14 cellular contexts compared by ENCODE assay signal in genomic region chr1:109611951-109612310, GRCh38. TPM values are rescaled to one million over a fixed set of nuclear protein-coding genes. Genes with fewer than 3 reads are reported as not detected.
DNase-seq lines count a peak whose midpoint lies in the region; ATAC-seq and TF ChIP-seq lines count a peak whose summit lies in the region.
"Had no signal": no experiment of that assay in that cellular context is flagged by ENCODE, and none has a peak within 500 bp of the region (broad histone marks: within the 10 kb centered on the region; RNA-seq: fewer than 3 reads in every experiment).

No MANE protein-coding gene starts in this region.

- no peaks in the 10 kb centered on the region for H3K36me3 ChIP-seq in endodermal cell (ENCODE audit: control insufficient read depth, insufficient read depth, low read length)
- no peaks in the 10 kb centered on the region for H3K36me3 ChIP-seq in neuronal stem cell (replicated peaks in 1 of 2; ENCODE audit: control insufficient read depth in 2 of 2, insufficient read depth in 2 of 2, low read length in 2 of 2)
- no peaks in the 10 kb centered on the region for H3K36me3 ChIP-seq in naive thymus-derived CD4-positive, alpha-beta T cell (ENCODE audit: control insufficient read depth in 2 of 3, insufficient read depth in 3 of 3, low read length in 3 of 3)
- H3K36me3 ChIP-seq: BE2C had no signal

- H3K4me2 ChIP-seq in neuronal stem cell (ENCODE audit: insufficient read depth, low read length, poor library complexity, severe bottlenecking), result no peak overlapping the region

- no peak for TF ChIP-seq CTCF in endodermal cell (conservative IDR thresholded peaks at IDR 0.05)

- ATAC-seq in naive thymus-derived CD4-positive, alpha-beta T cell, result no peak
- no peak for ATAC-seq in activated CD8-positive, alpha-beta memory T cell treated with anti-CD3 and anti-CD28 coated beads, Interleukin-2, amount 10 ng/mL, durations not matched to agents 7 days and 5 days

- H3K4me1 Mint-ChIP-seq in endodermal cell, result peaks cover 7% of the 10 kb centered on the region
- peaks cover 10 to 14% (median 13%) of the 10 kb centered on the region in 7 donors for H3K4me1 Mint-ChIP-seq in naive thymus-derived CD4-positive, alpha-beta T cell
- peaks cover 14% of the 10 kb centered on the region for H3K4me1 Mint-ChIP-seq in activated CD8-positive, alpha-beta memory T cell treated with anti-CD3 and anti-CD28 coated beads, Interleukin-2, amount 10 ng/mL, durations not matched to agents 7 days and 5 days
- H3K4me1 Mint-ChIP-seq in activated CD4-positive, alpha-beta T cell treated with anti-CD3 and anti-CD28 coated beads, Interleukin-2, amount 10 ng/mL, durations not matched to agents 24 days and 14 days, result peaks cover 12% of the 10 kb centered on the region

- H4K8ac ChIP-seq in neuronal stem cell (ENCODE audit: low read depth, low read length), result no peak overlapping the region

- H3K4ac ChIP-seq in neuronal stem cell (ENCODE audit: low read length), result no peak overlapping the region

- peak overlapping the region; percentile 18 for H3K27ac Mint-ChIP-seq in endodermal cell
- no peak overlapping the region for H3K27ac Mint-ChIP-seq in naive thymus-derived CD4-positive, alpha-beta T cell
- no peak overlapping the region for H3K27ac Mint-ChIP-seq in activated CD8-positive, alpha-beta memory T cell treated with anti-CD3 and anti-CD28 coated beads, Interleukin-2, amount 10 ng/mL, durations not matched to agents 7 days and 5 days
- H3K27ac Mint-ChIP-seq in activated CD4-positive, alpha-beta T cell treated with anti-CD3 and anti-CD28 coated beads, Interleukin-2, amount 10 ng/mL, durations not matched to agents 24 days and 14 days, result no peak overlapping the region
- H3K27ac Mint-ChIP-seq: H9 had no signal

- peak overlapping the region; percentile 60 for H2AK5ac ChIP-seq in neuronal stem cell (ENCODE audit: low read depth, low read length)

- WGBS in endodermal cell (ENCODE audit: insufficient coverage in 1 of 2, insufficient read length in 1 of 2), 2 experiments, result 99 to 100% methylated on average over 2 of the region's 2 CpGs
- WGBS in neuronal stem cell (ENCODE audit: extremely low coverage in 2 of 2, insufficient read length in 2 of 2, insufficient replicate concordance in 1 of 2), 2 donors, result no CpG with 5 or more reads among the region's 2 CpGs

- no peak overlapping the region for H3K14ac ChIP-seq in neuronal stem cell (ENCODE audit: low read length)

- no peak overlapping the region for H3K4me3 Mint-ChIP-seq in endodermal cell
- no peak overlapping the region for H3K4me3 Mint-ChIP-seq in naive thymus-derived CD4-positive, alpha-beta T cell
- no peak overlapping the region for H3K4me3 Mint-ChIP-seq in activated CD8-positive, alpha-beta memory T cell treated with anti-CD3 and anti-CD28 coated beads, Interleukin-2, amount 10 ng/mL, durations not matched to agents 7 days and 5 days
- no peak overlapping the region for H3K4me3 Mint-ChIP-seq in activated CD4-positive, alpha-beta T cell treated with anti-CD3 and anti-CD28 coated beads, Interleukin-2, amount 10 ng/mL, durations not matched to agents 24 days and 14 days
- H3K4me3 Mint-ChIP-seq: CD4-positive, CD25-positive, alpha-beta regulatory T cell; CD8-positive, alpha-beta memory T cell; H9 had no signal

- no peak overlapping the region for H3K18ac ChIP-seq in neuronal stem cell (ENCODE audit: low read length)

- H3K27me3 Mint-ChIP-seq in endodermal cell (ENCODE audit: insufficient read depth), result no peaks in the 10 kb centered on the region
- peaks cover 0 to 9% (median 0%) of the 10 kb centered on the region in 5 donors for H3K27me3 Mint-ChIP-seq in naive thymus-derived CD4-positive, alpha-beta T cell
- no peaks in the 10 kb centered on the region for H3K27me3 Mint-ChIP-seq in activated CD8-positive, alpha-beta memory T cell treated with anti-CD3 and anti-CD28 coated beads, Interleukin-2, amount 10 ng/mL, durations not matched to agents 7 days and 5 days
- peaks cover 2% of the 10 kb centered on the region for H3K27me3 Mint-ChIP-seq in activated CD4-positive, alpha-beta T cell treated with anti-CD3 and anti-CD28 coated beads, Interleukin-2, amount 10 ng/mL, durations not matched to agents 24 days and 14 days
- H3K27me3 Mint-ChIP-seq: CD4-positive, CD25-positive, alpha-beta regulatory T cell had no signal

- no peak overlapping the region for H4K91ac ChIP-seq in neuronal stem cell (ENCODE audit: low read depth, low read length, poor library complexity)

- no peaks in the 10 kb centered on the region for H3K4me1 ChIP-seq in endodermal cell (ENCODE audit: control insufficient read depth, insufficient read depth, low read length)
- peaks cover 9 to 11% of the 10 kb centered on the region in 2 donors for H3K4me1 ChIP-seq in neuronal stem cell (ENCODE audit: control insufficient read depth in 2 of 2, insufficient read depth in 1 of 2, low read depth in 1 of 2, low read length in 2 of 2)
- no peaks in the 10 kb centered on the region for H3K4me1 ChIP-seq in naive thymus-derived CD4-positive, alpha-beta T cell (ENCODE audit: control insufficient read depth in 2 of 2, insufficient read depth in 2 of 2, low read length in 2 of 2)

- no peaks in the 10 kb centered on the region for H3K36me3 Mint-ChIP-seq in endodermal cell (ENCODE audit: low read depth)
- no peaks in the 10 kb centered on the region for H3K36me3 Mint-ChIP-seq in naive thymus-derived CD4-positive, alpha-beta T cell
- no peaks in the 10 kb centered on the region for H3K36me3 Mint-ChIP-seq in activated CD8-positive, alpha-beta memory T cell treated with anti-CD3 and anti-CD28 coated beads, Interleukin-2, amount 10 ng/mL, durations not matched to agents 7 days and 5 days
- H3K36me3 Mint-ChIP-seq in activated CD4-positive, alpha-beta T cell treated with anti-CD3 and anti-CD28 coated beads, Interleukin-2, amount 10 ng/mL, durations not matched to agents 24 days and 14 days (ENCODE audit: low read depth), result no peaks in the 10 kb centered on the region
- H3K36me3 Mint-ChIP-seq: CD4-positive, CD25-positive, alpha-beta regulatory T cell; CD8-positive, alpha-beta memory T cell had no signal

- DNase-seq in NCI-H82 (lab: John Stamatoyannopoulos, UW) (peak; percentile 97), endodermal cell (no peak), neuronal stem cell (ENCODE audit: low spot score) (no peak)
- DNase-seq in naive thymus-derived CD4-positive, alpha-beta T cell, result no peak
- DNase-seq in activated CD8-positive, alpha-beta memory T cell treated with anti-CD3 and anti-CD28 coated beads, Interleukin-2, amount 10 ng/mL, durations not matched to agents 7 days and 5 days, result no peak
- DNase-seq in activated CD4-positive, alpha-beta T cell treated with anti-CD3 and anti-CD28 coated beads, Interleukin-2, amount 10 ng/mL, durations not matched to agents 24 days and 14 days, result no peak
- DNase-seq: ACHN; BE2C; C1 segment of cervical spinal cord; CD4-positive, CD25-positive, alpha-beta regulatory T cell; CD8-positive, alpha-beta memory T cell; COR-L47; H9 had no signal

- H2BK120ac ChIP-seq in neuronal stem cell (ENCODE audit: low read depth, low read length), result no peak overlapping the region

- H2BK15ac ChIP-seq in neuronal stem cell (ENCODE audit: low read length), result no peak overlapping the region

- no peak overlapping the region for H2BK5ac ChIP-seq in neuronal stem cell (ENCODE audit: low read length)

- POLR2A ChIA-PET in naive thymus-derived CD4-positive, alpha-beta T cell (lab: Charles Lee), result interaction anchor here (0.5 kb wide), 1 partner anchor 21 kb away, joined by 3 read pairs; no protein-coding TSS in a partner anchor

- H3K27ac ChIP-seq in endodermal cell (ENCODE audit: low read depth, low read length) (no peak overlapping the region), neuronal stem cell (replicated peaks; ENCODE audit: low read length) (no peak overlapping the region)
- H3K27ac ChIP-seq in naive thymus-derived CD4-positive, alpha-beta T cell (ENCODE audit: low read depth, low read length), result no peak overlapping the region

- no peaks in the 10 kb centered on the region for H3K9me3 Mint-ChIP-seq in endodermal cell
- H3K9me3 Mint-ChIP-seq in naive thymus-derived CD4-positive, alpha-beta T cell, result no peaks in the 10 kb centered on the region
- H3K9me3 Mint-ChIP-seq in activated CD8-positive, alpha-beta memory T cell treated with anti-CD3 and anti-CD28 coated beads, Interleukin-2, amount 10 ng/mL, durations not matched to agents 7 days and 5 days (ENCODE audit: low read depth), result no peaks in the 10 kb centered on the region
- H3K9me3 Mint-ChIP-seq in activated CD4-positive, alpha-beta T cell treated with anti-CD3 and anti-CD28 coated beads, Interleukin-2, amount 10 ng/mL, durations not matched to agents 24 days and 14 days, result no peaks in the 10 kb centered on the region
- H3K9me3 Mint-ChIP-seq: CD4-positive, CD25-positive, alpha-beta regulatory T cell; CD8-positive, alpha-beta memory T cell; H9 had no signal

- no peak overlapping the region for H3K23ac ChIP-seq in neuronal stem cell (ENCODE audit: low read depth, low read length, poor library complexity)

- H3K9ac ChIP-seq in endodermal cell (ENCODE audit: extremely low read depth, low read length, poor library complexity, severe bottlenecking) (no peak overlapping the region), neuronal stem cell (ENCODE audit: low read depth, low read length, poor library complexity) (no peak overlapping the region)

- H3K27me3 ChIP-seq in endodermal cell (ENCODE audit: control insufficient read depth, insufficient read depth, low read length, poor library complexity, severe bottlenecking), result no peaks in the 10 kb centered on the region
- no peaks in the 10 kb centered on the region for H3K27me3 ChIP-seq in neuronal stem cell (ENCODE audit: control insufficient read depth in 3 of 3, insufficient read depth in 3 of 3, low read depth in 1 of 3, low read length in 3 of 3)
- no peaks in the 10 kb centered on the region for H3K27me3 ChIP-seq in naive thymus-derived CD4-positive, alpha-beta T cell (ENCODE audit: control insufficient read depth in 2 of 2, insufficient read depth in 2 of 2, low read length in 2 of 2)
- H3K27me3 ChIP-seq: BE2C had no signal

- H3K9me3 ChIP-seq in endodermal cell (ENCODE audit: control insufficient read depth, low read length) (no peaks in the 10 kb centered on the region), neuronal stem cell (replicated peaks in 1 of 2; ENCODE audit: control insufficient read depth in 2 of 2, insufficient read depth in 1 of 2, low read depth in 1 of 2, low read length in 2 of 2) (no peaks in the 10 kb centered on the region)
- no peaks in the 10 kb centered on the region for H3K9me3 ChIP-seq in naive thymus-derived CD4-positive, alpha-beta T cell (ENCODE audit: control insufficient read depth in 2 of 3, low read length in 3 of 3)
- H3K9me3 ChIP-seq: BE2C had no signal

- CTCF ChIA-PET in naive thymus-derived CD4-positive, alpha-beta T cell (lab: Charles Lee), result interaction anchor here (0.7 kb wide), 1 partner anchor 18 kb away, joined by 3 read pairs; no protein-coding TSS in a partner anchor
- CTCF ChIA-PET in activated CD8-positive, alpha-beta memory T cell treated with anti-CD3 and anti-CD28 coated beads, Interleukin-2, amount 10 ng/mL, durations not matched to agents 7 days and 5 days (lab: Charles Lee), result interaction anchor here (0.7 to 5.2 kb wide), 5 partner anchors 10 to 65 kb away, joined by 3 to 27 read pairs (median 9); no protein-coding TSS in a partner anchor

- intact Hi-C loops in naive thymus-derived CD4-positive, alpha-beta T cell (cut with micrococcal nuclease), result no loop called here
- intact Hi-C loops in activated CD4-positive, alpha-beta T cell treated with anti-CD3 and anti-CD28 coated beads, Interleukin-2, amount 10 ng/mL, durations not matched to agents 24 days and 14 days (cut with micrococcal nuclease), result no loop called here

- no peak overlapping the region for H2AFZ ChIP-seq in neuronal stem cell (ENCODE audit: low read length)

- no peaks in the 10 kb centered on the region for H3K79me1 ChIP-seq in neuronal stem cell (ENCODE audit: low read depth, low read length)

- no peak overlapping the region for H3K4me3 ChIP-seq in endodermal cell (ENCODE audit: low read length)
- H3K4me3 ChIP-seq in neuronal stem cell (ENCODE audit: low read length in 2 of 2), result no peak overlapping the region
- no peak overlapping the region for H3K4me3 ChIP-seq in naive thymus-derived CD4-positive, alpha-beta T cell (ENCODE audit: low read length)

- no peak overlapping the region for H2BK12ac ChIP-seq in neuronal stem cell (ENCODE audit: low read length)

RNA-seq across cellular contexts. Expression of gene GNAT2, which starts 7.5 kb away (rescaled TPM):
- total RNA-seq in endodermal cell, result not detected
- polyA plus RNA-seq in endodermal cell (2013, experiment 1 of 2), result not detected
- polyA plus RNA-seq in endodermal cell (2013, experiment 2 of 2), result not detected
- not detected for polyA plus RNA-seq in neuronal stem cell (2013, experiment 1 of 2)
- not detected for polyA plus RNA-seq in neuronal stem cell (2013, experiment 2 of 2)
- under 1 TPM in 1 of 5 experiments, not detected in 4; 0.39 TPM for total RNA-seq in naive thymus-derived CD4-positive, alpha-beta T cell
- not detected for polyA plus RNA-seq in naive thymus-derived CD4-positive, alpha-beta T cell
- total RNA-seq in activated CD8-positive, alpha-beta memory T cell treated with anti-CD3 and anti-CD28 coated beads, Interleukin-2, amount 10 ng/mL, durations not matched to agents 7 days and 5 days, result not detected
- total RNA-seq in activated CD4-positive, alpha-beta T cell treated with anti-CD3 and anti-CD28 coated beads, Interleukin-2, amount 10 ng/mL, durations not matched to agents 24 days and 14 days, result 0.33 TPM in 2 replicates
- total RNA-seq: CD4-positive, CD25-positive, alpha-beta regulatory T cell; H1 had no signal
- polyA plus RNA-seq: CD8-positive, alpha-beta memory T cell had no signal

RNA-seq across cellular contexts. Expression of gene AMPD2, which starts 7.7 kb away (rescaled TPM):
- 10 to 100 TPM; 55.7 to 69.3 TPM for total RNA-seq in endodermal cell
- polyA plus RNA-seq in endodermal cell (2013, experiment 1 of 2), result 68.6 TPM
- 68.8 TPM for polyA plus RNA-seq in endodermal cell (2013, experiment 2 of 2)
- 36.2 TPM for polyA plus RNA-seq in neuronal stem cell (2013, experiment 1 of 2)
- polyA plus RNA-seq in neuronal stem cell (2013, experiment 2 of 2), result 34.6 TPM
- 100 to 1,000 TPM in 3 of 5 experiments, 10 to 100 TPM in 2; 82.8 to 403 (median 119) TPM for total RNA-seq in naive thymus-derived CD4-positive, alpha-beta T cell
- 10 to 100 TPM; 26.2 to 51.7 TPM for polyA plus RNA-seq in naive thymus-derived CD4-positive, alpha-beta T cell
- 100 to 1,000 TPM in 1 of 2 experiments, 10 to 100 TPM in 1; 90.4 to 113 TPM for total RNA-seq in activated CD8-positive, alpha-beta memory T cell treated with anti-CD3 and anti-CD28 coated beads, Interleukin-2, amount 10 ng/mL, durations not matched to agents 7 days and 5 days
- 92.2 and 97.8 TPM in 2 replicates for total RNA-seq in activated CD4-positive, alpha-beta T cell treated with anti-CD3 and anti-CD28 coated beads, Interleukin-2, amount 10 ng/mL, durations not matched to agents 24 days and 14 days

RNA-seq across cellular contexts. Expression of gene GSTM4, which starts 44.0 kb away (rescaled TPM):
- total RNA-seq in endodermal cell, result 10 to 100 TPM; 20.1 to 28.5 TPM
- 21.7 TPM for polyA plus RNA-seq in endodermal cell (2013, experiment 1 of 2)
- 16.9 TPM for polyA plus RNA-seq in endodermal cell (2013, experiment 2 of 2)
- 18.1 TPM for polyA plus RNA-seq in neuronal stem cell (2013, experiment 1 of 2)
- polyA plus RNA-seq in neuronal stem cell (2013, experiment 2 of 2), result 18.1 TPM
- 10 to 100 TPM; 14.2 to 28.4 (median 16.1) TPM for total RNA-seq in naive thymus-derived CD4-positive, alpha-beta T cell
- polyA plus RNA-seq in naive thymus-derived CD4-positive, alpha-beta T cell, result 10 to 100 TPM in 1 of 2 donors, 1 to 10 TPM in 1; 3.1 to 15.0 TPM
- total RNA-seq in activated CD8-positive, alpha-beta memory T cell treated with anti-CD3 and anti-CD28 coated beads, Interleukin-2, amount 10 ng/mL, durations not matched to agents 7 days and 5 days, result 1 to 10 TPM; 5.7 to 6.7 TPM
- total RNA-seq in activated CD4-positive, alpha-beta T cell treated with anti-CD3 and anti-CD28 coated beads, Interleukin-2, amount 10 ng/mL, durations not matched to agents 24 days and 14 days, result 6.8 and 9.9 TPM in 2 replicates

RNA-seq across cellular contexts. Expression of gene GSTM2, which starts 55.9 kb away (rescaled TPM):
- total RNA-seq in endodermal cell, result 10 to 100 TPM; 18.4 to 30.3 TPM
- 68.2 TPM for polyA plus RNA-seq in endodermal cell (2013, experiment 1 of 2)
- polyA plus RNA-seq in endodermal cell (2013, experiment 2 of 2), result 52.4 TPM
- 54.2 TPM for polyA plus RNA-seq in neuronal stem cell (2013, experiment 1 of 2)
- 51.8 TPM for polyA plus RNA-seq in neuronal stem cell (2013, experiment 2 of 2)
- total RNA-seq in naive thymus-derived CD4-positive, alpha-beta T cell, result 100 to 1,000 TPM in 3 of 5 experiments, 10 to 100 TPM in 2; 52.2 to 201 (median 109) TPM
- 10 to 100 TPM; 64.6 to 72.2 TPM for polyA plus RNA-seq in naive thymus-derived CD4-positive, alpha-beta T cell
- 10 to 100 TPM in 1 of 2 experiments, 1 to 10 TPM in 1; 8.0 to 17.8 TPM for total RNA-seq in activated CD8-positive, alpha-beta memory T cell treated with anti-CD3 and anti-CD28 coated beads, Interleukin-2, amount 10 ng/mL, durations not matched to agents 7 days and 5 days
- total RNA-seq in activated CD4-positive, alpha-beta T cell treated with anti-CD3 and anti-CD28 coated beads, Interleukin-2, amount 10 ng/mL, durations not matched to agents 24 days and 14 days, result 17.5 and 18.4 TPM in 2 replicates
